In the genomic region with DNA sequence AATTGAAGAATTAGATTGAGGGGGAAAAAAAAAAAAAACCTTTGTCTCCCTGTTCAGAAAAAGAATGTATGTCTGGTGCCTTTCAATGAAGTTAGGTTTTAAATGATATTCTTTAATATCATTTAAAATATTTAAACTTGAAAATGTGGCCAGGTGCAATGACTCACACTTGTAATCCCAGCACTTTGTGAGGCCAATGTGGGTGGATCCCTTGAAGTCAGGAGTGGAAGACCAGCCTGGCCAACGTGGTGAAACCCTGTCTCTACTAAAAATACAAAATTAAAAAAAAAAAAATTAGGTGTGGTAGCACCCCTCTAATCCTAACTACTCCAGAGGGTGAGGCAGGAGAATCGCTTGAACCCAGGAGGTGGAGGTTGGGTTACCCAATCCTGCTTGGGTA, we compare ENCODE assay signal across 17 cellular contexts.
"Had no signal": no experiment of that assay in that cellular context is flagged by ENCODE, and none has a peak within 500 bp of the region (broad histone marks: within the 10 kb centered on the region; RNA-seq: fewer than 3 reads in every experiment).

No MANE protein-coding gene starts in this region.

- H3K27ac ChIP-seq: colonic mucosa, gastrocnemius medialis, ovary had no signal

- H3K36me3 ChIP-seq: colonic mucosa, gastrocnemius medialis, ovary had no signal

- H3K4me1 ChIP-seq: colonic mucosa, gastrocnemius medialis had no signal

- H3K27me3 ChIP-seq: colonic mucosa, gastrocnemius medialis, ovary had no signal

- H3K4me3 ChIP-seq: colonic mucosa, gastrocnemius medialis, mucosa of descending colon, ovary had no signal

- DNase-seq: activated B cell treated with CpG ODN at 0.5 μM for 24 hours; activated CD4-positive, alpha-beta memory T cell treated with anti-CD3 and anti-CD28 coated beads for 36 hours; activated CD4-positive, alpha-beta T cell treated with anti-CD3 and anti-CD28 coated beads for 4 hours; activated naive CD4-positive, alpha-beta T cell treated with Interleukin-2 at 50 U/mL for 16 hours; activated T-cell treated with anti-CD3 and anti-CD28 coated beads, Interleukin-2, amount 50 U/mL, for 1 hour; colonic mucosa; erythroblast; gastrocnemius medialis; immature natural killer cell; mesenchymal stem cell; mucosa of descending colon; naive thymus-derived CD4-positive, alpha-beta T cell; ovary; stimulated activated CD8-positive, alpha-beta memory T cell treated with anti-CD3 and anti-CD28 coated beads, Interleukin-4, amount 100 ng/mL, for 48 hours; stimulated activated naive CD4-positive, alpha-beta T cell; T-helper 1 cell; T-helper 9 cell had no signal

- ATAC-seq: gastrocnemius medialis; mucosa of descending colon; naive thymus-derived CD4-positive, alpha-beta T cell had no signal

- H3K9me3 ChIP-seq: colonic mucosa, gastrocnemius medialis, mucosa of descending colon, ovary had no signal
